In genomic region chr9:75083188-75083976, GRCh38 we compare ENCODE assay signal across 11 cellular contexts. TPM values are rescaled to one million over a fixed set of nuclear protein-coding genes. Genes with fewer than 3 reads are reported as not detected.
DNase-seq lines count a peak whose midpoint lies in the region; ATAC-seq, FAIRE-seq and TF ChIP-seq lines count a peak whose summit lies in the region.
"Had no signal": no experiment of that assay in that cellular context is flagged by ENCODE, and none has a peak within 500 bp of the region (broad histone marks: within the 10 kb centered on the region; RNA-seq: fewer than 3 reads in every experiment).

No MANE protein-coding gene starts in this region.

- H3K27ac ChIP-seq in kidney (ENCODE audit: low read depth in 2 of 2, low read length in 2 of 2), result peak overlapping the region; percentile 40 to 56

- no peak for FAIRE-seq in kidney (lab: Jason Lieb, UNC)

- H3K4me3 ChIP-seq in kidney (ENCODE audit: low read length in 2 of 2), result no peak overlapping the region

- H3K36me3 Mint-ChIP-seq in activated naive CD8-positive, alpha-beta T cell treated with anti-CD3 and anti-CD28 coated beads for 36 hours, result peaks cover 11% of the 10 kb centered on the region
- H3K36me3 Mint-ChIP-seq in stimulated activated effector memory CD8-positive, alpha-beta T cell treated with anti-CD3 and anti-CD28 coated beads, Interleukin-12 subunit alpha, Interleukin-12 subunit beta, amount 100 ng/mL, for 72 hours, result peaks cover 69% of the 10 kb centered on the region
- H3K36me3 Mint-ChIP-seq in progenitor cell of endocrine pancreas (ENCODE audit: insufficient read depth), result peaks cover 1% of the 10 kb centered on the region
- H3K36me3 Mint-ChIP-seq: naive B cell had no signal

- peaks cover 18 to 23% of the 10 kb centered on the region in 2 donors for H3K4me1 ChIP-seq in kidney (ENCODE audit: control insufficient read depth in 1 of 2, insufficient read depth in 1 of 2, low read depth in 1 of 2, low read length in 2 of 2)

- peaks cover 10 to 14% of the 10 kb centered on the region in 2 donors for H3K36me3 ChIP-seq in kidney (ENCODE audit: control insufficient read depth in 1 of 2, insufficient read depth in 2 of 2, low read length in 2 of 2)

- peak; percentile 54 for DNase-seq in NCI-H1092 treated with DMSO at 0.1 percent for 48 hours (lab: John Stamatoyannopoulos, UW)
- no peak for DNase-seq in NCI-H1092 (lab: John Stamatoyannopoulos, UW)
- DNase-seq in activated naive CD8-positive, alpha-beta T cell treated with anti-CD3 and anti-CD28 coated beads for 36 hours, result peak; percentile 36
- DNase-seq in kidney, result peak; percentile 77
- peak; percentile 31 to 68 for DNase-seq in stimulated activated effector memory CD8-positive, alpha-beta T cell treated with anti-CD3 and anti-CD28 coated beads, Interleukin-12 subunit alpha, Interleukin-12 subunit beta, amount 100 ng/mL, for 72 hours (ENCODE audit: low spot score in 2 of 2)
- DNase-seq in ACHN, result no peak
- DNase-seq in progenitor cell of endocrine pancreas (ENCODE audit: low spot score, unreplicated experiment), result no peak
- no peak for DNase-seq in GOT3 (lab: John Stamatoyannopoulos, UW)
- DNase-seq: 8988T, naive B cell, SK-N-SH had no signal

- ATAC-seq in stimulated activated effector memory CD8-positive, alpha-beta T cell treated with anti-CD3 and anti-CD28 coated beads, Interleukin-12 subunit alpha, Interleukin-12 subunit beta, amount 100 ng/mL, for 72 hours, result peak; percentile 66

- in situ Hi-C loops in ACHN (cut with HindIII; ENCODE audit: low pct_ligation_motif_present, low pct_unique_long_range_greater_than_20kb, low sequenced_read_pairs), result no loop called here

- intact Hi-C loops in kidney (cut with DNase I), result no loop called here

- no peaks in the 10 kb centered on the region for H3K9me3 Mint-ChIP-seq in activated naive CD8-positive, alpha-beta T cell treated with anti-CD3 and anti-CD28 coated beads for 36 hours
- H3K9me3 Mint-ChIP-seq in stimulated activated effector memory CD8-positive, alpha-beta T cell treated with anti-CD3 and anti-CD28 coated beads, Interleukin-12 subunit alpha, Interleukin-12 subunit beta, amount 100 ng/mL, for 72 hours, result no peaks in the 10 kb centered on the region
- H3K9me3 Mint-ChIP-seq in progenitor cell of endocrine pancreas (ENCODE audit: low read depth), result no peaks in the 10 kb centered on the region
- H3K9me3 Mint-ChIP-seq: naive B cell had no signal

- H3K27ac Mint-ChIP-seq in activated naive CD8-positive, alpha-beta T cell treated with anti-CD3 and anti-CD28 coated beads for 36 hours, result peak overlapping the region; percentile 63
- H3K27ac Mint-ChIP-seq in stimulated activated effector memory CD8-positive, alpha-beta T cell treated with anti-CD3 and anti-CD28 coated beads, Interleukin-12 subunit alpha, Interleukin-12 subunit beta, amount 100 ng/mL, for 72 hours, result peak overlapping the region; percentile 68
- H3K27ac Mint-ChIP-seq in progenitor cell of endocrine pancreas, result no peak overlapping the region
- H3K27ac Mint-ChIP-seq: naive B cell had no signal

- H3K4me3 Mint-ChIP-seq in activated naive CD8-positive, alpha-beta T cell treated with anti-CD3 and anti-CD28 coated beads for 36 hours, result no peak overlapping the region
- peak overlapping the region; percentile 33 for H3K4me3 Mint-ChIP-seq in stimulated activated effector memory CD8-positive, alpha-beta T cell treated with anti-CD3 and anti-CD28 coated beads, Interleukin-12 subunit alpha, Interleukin-12 subunit beta, amount 100 ng/mL, for 72 hours
- H3K4me3 Mint-ChIP-seq in progenitor cell of endocrine pancreas (ENCODE audit: low read depth), result no peak overlapping the region

- H3K9ac ChIP-seq in kidney (ENCODE audit: low read length in 2 of 2), result no peak overlapping the region
- H3K9ac ChIP-seq: SK-N-SH had no signal

- TF ChIP-seq CTCF in kidney (IDR thresholded peaks at IDR 0.05; ENCODE audit: borderline replicate concordance, extremely low read depth, insufficient read depth), result peak; percentile 12
- TF ChIP-seq CTCF in progenitor cell of endocrine pancreas (IDR thresholded peaks at IDR 0.05; ENCODE audit: unreplicated experiment), result no peak

- no peaks in the 10 kb centered on the region for H3K9me3 ChIP-seq in kidney (ENCODE audit: control insufficient read depth in 1 of 2, low read length in 2 of 2)
- H3K9me3 ChIP-seq: SK-N-SH had no signal

- peaks cover 31% of the 10 kb centered on the region for H3K4me1 Mint-ChIP-seq in activated naive CD8-positive, alpha-beta T cell treated with anti-CD3 and anti-CD28 coated beads for 36 hours
- H3K4me1 Mint-ChIP-seq in stimulated activated effector memory CD8-positive, alpha-beta T cell treated with anti-CD3 and anti-CD28 coated beads, Interleukin-12 subunit alpha, Interleukin-12 subunit beta, amount 100 ng/mL, for 72 hours, result peaks cover 37% of the 10 kb centered on the region
- H3K4me1 Mint-ChIP-seq in progenitor cell of endocrine pancreas (ENCODE audit: low read depth), result peaks cover 26% of the 10 kb centered on the region

- H3K27me3 Mint-ChIP-seq in activated naive CD8-positive, alpha-beta T cell treated with anti-CD3 and anti-CD28 coated beads for 36 hours, result no peaks in the 10 kb centered on the region
- peaks cover 3% of the 10 kb centered on the region for H3K27me3 Mint-ChIP-seq in progenitor cell of endocrine pancreas
- H3K27me3 Mint-ChIP-seq: naive B cell had no signal

RNA-seq across cellular contexts. Expression of gene NMRK1, which starts 4.6 kb away (rescaled TPM):
- 1 to 10 TPM; 8.5 to 9.0 TPM for total RNA-seq in activated naive CD8-positive, alpha-beta T cell treated with anti-CD3 and anti-CD28 coated beads for 36 hours
- total RNA-seq in kidney, result 42.3 TPM
- 67.8 TPM for polyA plus RNA-seq in kidney (ENCODE audit: insufficient read depth, low read depth, low replicate concordance)
- 3.5 and 4.7 TPM in 2 replicates for total RNA-seq in progenitor cell of endocrine pancreas

RNA-seq across cellular contexts. Expression of gene OSTF1, which starts 4.9 kb away (rescaled TPM):
- 10 to 100 TPM; 38.2 to 38.4 TPM for total RNA-seq in activated naive CD8-positive, alpha-beta T cell treated with anti-CD3 and anti-CD28 coated beads for 36 hours
- total RNA-seq in kidney, result 52.7 TPM
- 42.8 TPM for polyA plus RNA-seq in kidney (ENCODE audit: insufficient read depth, low read depth, low replicate concordance)
- 9.8 and 10.7 TPM in 2 replicates for total RNA-seq in progenitor cell of endocrine pancreas

RNA-seq across cellular contexts. Expression of gene CARNMT1, which starts 55.3 kb away (rescaled TPM):
- 10 to 100 TPM; 40.5 to 42.3 TPM for total RNA-seq in activated naive CD8-positive, alpha-beta T cell treated with anti-CD3 and anti-CD28 coated beads for 36 hours
- 17.2 TPM for total RNA-seq in kidney
- 8.2 TPM for polyA plus RNA-seq in kidney (ENCODE audit: insufficient read depth, low read depth, low replicate concordance)
- 19.8 and 21.1 TPM in 2 replicates for total RNA-seq in progenitor cell of endocrine pancreas

Comparison
In these comparisons a context has a peak if more than half of its experiments do, and no peak if none do; other contexts are left out.
1. DNase-seq: peak in NCI-H1092 treated with DMSO at 0.1 percent for 48 hours (single experiment), activated naive CD8-positive, alpha-beta T cell treated with anti-CD3 and anti-CD28 coated beads for 36 hours (single experiment), kidney (single experiment) and stimulated activated effector memory CD8-positive, alpha-beta T cell treated with anti-CD3 and anti-CD28 coated beads, Interleukin-12 subunit alpha, Interleukin-12 subunit beta, amount 100 ng/mL, for 72 hours (2 of 2); none in NCI-H1092 (single experiment), ACHN (single experiment), progenitor cell of endocrine pancreas (single experiment) and GOT3 (single experiment).